ENCODE assay signal across 14 cellular contexts in genomic region chr13:40961224-40961623, GRCh38. TPM values are rescaled to one million over a fixed set of nuclear protein-coding genes. Genes with fewer than 3 reads are reported as not detected.
DNase-seq lines count a peak whose midpoint lies in the region; ATAC-seq and TF ChIP-seq lines count a peak whose summit lies in the region.
"Had no signal": no experiment of that assay in that cellular context is flagged by ENCODE, and none has a peak within 500 bp of the region (broad histone marks: within the 10 kb centered on the region; RNA-seq: fewer than 3 reads in every experiment).

No MANE protein-coding gene starts in this region.

- peak overlapping the region; percentile 21 for H3K27ac Mint-ChIP-seq in activated naive CD8-positive, alpha-beta T cell treated with anti-CD3 and anti-CD28 coated beads for 36 hours

- peaks cover 69% of the 10 kb centered on the region for H3K4me1 Mint-ChIP-seq in activated naive CD8-positive, alpha-beta T cell treated with anti-CD3 and anti-CD28 coated beads for 36 hours

- intact Hi-C loops in left ventricle myocardium superior (cut with micrococcal nuclease) (no loop called here), Right ventricle myocardium superior (cut with DNase I) (no loop called here)

- peaks cover 47% of the 10 kb centered on the region for H3K36me3 Mint-ChIP-seq in activated naive CD8-positive, alpha-beta T cell treated with anti-CD3 and anti-CD28 coated beads for 36 hours

- H3K9me3 ChIP-seq in upper lobe of left lung = no peaks in the 10 kb centered on the region
- H3K9me3 ChIP-seq: MG63 had no signal

- DNase-seq in left ventricle myocardium superior (no peak), Right ventricle myocardium superior (no peak), NOMO-1 (lab: John Stamatoyannopoulos, UW; ENCODE audit: unreplicated experiment in 2 of 2) (peak; percentile 69 to 92), upper lobe of left lung (no peak), RPMI8226 (no peak), GM13976 (ENCODE audit: low spot score) (no peak), AG08396 (ENCODE audit: low spot score) (no peak)
- no peak for DNase-seq in activated naive CD8-positive, alpha-beta T cell treated with anti-CD3 and anti-CD28 coated beads for 36 hours
- DNase-seq: activated gamma-delta T cell, dorsolateral prefrontal cortex, foreskin melanocyte, MG63, NCI-H524, T-helper 9 cell had no signal

- peaks cover 5% of the 10 kb centered on the region for H3K9me3 Mint-ChIP-seq in activated naive CD8-positive, alpha-beta T cell treated with anti-CD3 and anti-CD28 coated beads for 36 hours

- no peak for TF ChIP-seq EP300 in upper lobe of left lung (IDR thresholded peaks at IDR 0.05)

- no peaks in the 10 kb centered on the region for H3K27me3 ChIP-seq in upper lobe of left lung
- H3K27me3 ChIP-seq: dorsolateral prefrontal cortex, MG63 had no signal

- H3K4me1 ChIP-seq in upper lobe of left lung = peaks cover 32 to 49% (median 44%) of the 10 kb centered on the region in 4 donors

- peaks cover 11 to 19% (median 15%) of the 10 kb centered on the region in 4 donors for H3K36me3 ChIP-seq in upper lobe of left lung

- TF ChIP-seq POLR2A in upper lobe of left lung (IDR thresholded peaks at IDR 0.05) = no peak

- H3K27ac ChIP-seq in upper lobe of left lung = peak overlapping the region in 3 of 4 donors; percentile 46 to 79 (median 51)

- WGBS in upper lobe of left lung, 2 donors = 51 to 65% methylated on average over 3 of the region's 3 CpGs

- peak; percentile 25 for ATAC-seq in left ventricle myocardium superior
- no peak for ATAC-seq in Right ventricle myocardium superior (ENCODE audit: poor library complexity)
- peak in 1 of 2 donors; percentile 52 for ATAC-seq in upper lobe of left lung (ENCODE audit: low FRiP score in 2 of 2)

- no peaks in the 10 kb centered on the region for H3K27me3 Mint-ChIP-seq in activated naive CD8-positive, alpha-beta T cell treated with anti-CD3 and anti-CD28 coated beads for 36 hours

- no peak for TF ChIP-seq CTCF in upper lobe of left lung (IDR thresholded peaks at IDR 0.05)
- no peak for TF ChIP-seq CTCF in GM13976 (IDR thresholded peaks at IDR 0.05; ENCODE audit: borderline replicate concordance, control extremely low read depth, extremely low read depth, insufficient read depth, missing control alignments)

- H3K4me3 ChIP-seq in upper lobe of left lung = no peak overlapping the region
- H3K4me3 ChIP-seq: dorsolateral prefrontal cortex, MG63 had no signal

- in situ Hi-C loops in GM13976 (cut with MboI; ENCODE audit: low sequenced_read_pairs, unreplicated experiment) = no loop called here

- H3K4me3 Mint-ChIP-seq in activated naive CD8-positive, alpha-beta T cell treated with anti-CD3 and anti-CD28 coated beads for 36 hours = no peak overlapping the region

RNA-seq across cellular contexts. Expression of gene ELF1, which starts 57.9 kb away (rescaled TPM):
- 33.3 TPM for total RNA-seq in left ventricle myocardium superior
- 33.9 TPM for total RNA-seq in Right ventricle myocardium superior
- total RNA-seq in activated naive CD8-positive, alpha-beta T cell treated with anti-CD3 and anti-CD28 coated beads for 36 hours = 10 to 100 TPM; 93.3 to 97.9 TPM
- 100 to 1,000 TPM in 1 of 6 donors, 10 to 100 TPM in 5; 52.6 to 134 (median 78.6) TPM for total RNA-seq in upper lobe of left lung

Comparison
In these comparisons a context has a peak if more than half of its experiments do, and no peak if none do; other contexts are left out.
1. DNase-seq: peak in NOMO-1 (2 of 2); none in left ventricle myocardium superior (single experiment), Right ventricle myocardium superior (single experiment), activated naive CD8-positive, alpha-beta T cell treated with anti-CD3 and anti-CD28 coated beads for 36 hours (single experiment), upper lobe of left lung (0 of 2), RPMI8226 (single experiment), GM13976 (single experiment) and AG08396 (single experiment).